Comparison of ENCODE assay signal across 8 cellular contexts in the genomic region with DNA sequence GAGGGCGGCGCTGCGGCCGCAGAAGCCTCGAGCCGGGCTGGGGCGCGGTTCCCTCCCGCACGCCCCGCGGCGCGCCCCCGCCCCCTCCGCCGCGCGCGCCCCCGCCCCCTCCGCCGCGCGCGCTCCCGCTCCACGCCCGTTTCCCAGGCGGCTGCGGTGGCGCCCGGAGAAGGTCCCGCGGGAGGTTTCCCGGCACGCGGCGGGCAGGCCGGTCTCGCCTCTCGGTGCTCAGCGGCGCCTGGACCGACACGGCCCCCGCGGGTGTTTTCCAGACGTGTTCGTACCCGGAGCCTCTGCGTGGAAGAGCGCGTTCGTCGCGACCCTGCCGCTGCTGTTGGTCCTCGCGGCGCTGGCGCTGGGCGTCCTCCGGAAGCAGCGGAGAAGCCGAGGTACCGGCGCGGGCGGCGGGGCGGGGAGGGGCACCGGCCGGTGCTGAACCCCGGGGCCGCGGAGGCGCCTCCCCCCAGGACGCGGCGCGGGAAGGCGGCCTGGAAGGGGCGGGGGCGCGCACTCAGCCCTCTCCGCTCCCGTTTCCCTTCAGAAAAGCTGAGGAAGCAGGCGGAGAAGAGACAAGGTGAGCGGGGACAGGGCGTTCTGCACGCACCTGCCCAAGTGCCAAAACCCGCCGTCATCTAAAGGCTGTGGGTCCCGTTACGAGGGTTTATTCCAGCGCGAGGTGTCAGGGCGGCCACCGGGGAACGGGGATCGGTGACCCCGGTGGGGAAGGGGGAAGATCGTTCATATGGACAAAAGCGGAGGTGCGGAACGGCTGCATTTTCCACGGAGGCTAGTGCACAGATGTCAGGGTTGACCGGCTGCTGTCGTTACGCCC. TPM values are rescaled to one million over a fixed set of nuclear protein-coding genes. Genes with fewer than 3 reads are reported as not detected.
DNase-seq lines count a peak whose midpoint lies in the region; TF ChIP-seq lines count a peak whose summit lies in the region.

No MANE protein-coding gene starts in this region.

- TF ChIP-seq EP300 in sigmoid colon (IDR thresholded peaks at IDR 0.05), result no peak

- DNase-seq in activated naive CD4-positive, alpha-beta T cell treated with Interleukin-2 at 50 U/mL for 16 hours, result peak; percentile 5
- no peak for DNase-seq in activated naive CD4-positive, alpha-beta T cell (lab: John Stamatoyannopoulos, UW)
- DNase-seq in activated CD8-positive, alpha-beta memory T cell treated with anti-CD3 and anti-CD28 coated beads, Interleukin-2, amount 50 U/mL, for 4 hours, result peak; percentile 22
- DNase-seq in left ventricle myocardium inferior (no peak), sigmoid colon (no peak), NCI-H446 (lab: John Stamatoyannopoulos, UW) (no peak), SW 1271 (lab: John Stamatoyannopoulos, UW) (no peak)
- DNase-seq in stimulated activated naive CD4-positive, alpha-beta T cell treated with Interleukin-2 at 50 U/mL for 16 hours (lab: John Stamatoyannopoulos, UW), result no peak

- H3K4me3 ChIP-seq in left ventricle myocardium inferior, result peak overlapping the region; percentile 70
- H3K4me3 ChIP-seq in sigmoid colon, result peak overlapping the region; percentile 26 to 57 (median 48)

- TF ChIP-seq POLR2A in sigmoid colon (IDR thresholded peaks at IDR 0.05), result no peak

- WGBS in sigmoid colon, 2 donors, result 1 to 2% methylated on average over 111 of the region's 111 CpGs

- H3K4me1 ChIP-seq in left ventricle myocardium inferior (peaks cover 53% of the 10 kb centered on the region), sigmoid colon (peaks cover 0 to 21% (median 14%) of the 10 kb centered on the region in 4 donors)

- peak overlapping the region; percentile 91 for H3K27ac ChIP-seq in left ventricle myocardium inferior (replicated peaks)
- no peak overlapping the region for H3K27ac ChIP-seq in sigmoid colon

- TF ChIP-seq CTCF in left ventricle myocardium inferior (IDR thresholded peaks at IDR 0.05; ENCODE audit: borderline replicate concordance) (no peak), sigmoid colon (IDR thresholded peaks at IDR 0.05) (no peak)

- intact Hi-C loops in left ventricle myocardium inferior (cut with micrococcal nuclease) (no loop called here), sigmoid colon (cut with DNase I) (no loop called here)

- no peaks in the 10 kb centered on the region for H3K36me3 ChIP-seq in left ventricle myocardium inferior
- no peaks in the 10 kb centered on the region for H3K36me3 ChIP-seq in sigmoid colon

- H3K9me3 ChIP-seq in left ventricle myocardium inferior (replicated peaks) (no peaks in the 10 kb centered on the region), sigmoid colon (no peaks in the 10 kb centered on the region)

- H3K27me3 ChIP-seq in left ventricle myocardium inferior (ENCODE audit: low read depth) (peaks cover 98% of the 10 kb centered on the region), sigmoid colon (peaks cover 25 to 98% (median 74%) of the 10 kb centered on the region in 3 donors)

RNA-seq across cellular contexts. Expression of a gene that starts 13.1 kb away (rescaled TPM):
- total RNA-seq in left ventricle myocardium inferior (38.5 TPM), sigmoid colon (10 to 100 TPM in 1 of 4 donors, 1 to 10 TPM in 3; 4.2 to 34.9 (median 7.1) TPM)
- polyA plus RNA-seq in sigmoid colon, result 1 to 10 TPM in 2 of 3 donors, under 1 TPM in 1; 0.46 to 5.0 (median 1.8) TPM

Comparison
In these comparisons a context has a peak if more than half of its experiments do, and no peak if none do; other contexts are left out.
1. DNase-seq: peak in activated naive CD4-positive, alpha-beta T cell treated with Interleukin-2 at 50 U/mL for 16 hours (single experiment) and activated CD8-positive, alpha-beta memory T cell treated with anti-CD3 and anti-CD28 coated beads, Interleukin-2, amount 50 U/mL, for 4 hours (single experiment); none in activated naive CD4-positive, alpha-beta T cell (0 of 4), left ventricle myocardium inferior (single experiment), sigmoid colon (single experiment), NCI-H446 (0 of 2), stimulated activated naive CD4-positive, alpha-beta T cell treated with Interleukin-2 at 50 U/mL for 16 hours (single experiment) and SW 1271 (0 of 2).